Comparison of ENCODE assay signal across 8 cellular contexts in genomic region chr10:73997806-73998622, GRCh38. TPM values are rescaled to one million over a fixed set of nuclear protein-coding genes. Genes with fewer than 3 reads are reported as not detected.
A peak's percentile ranks its signal among the peaks of the same experiment; 100 is the strongest.
DNase-seq lines count a peak whose midpoint lies in the region; ATAC-seq and TF ChIP-seq lines count a peak whose summit lies in the region.

Gene VCL (plus strand): TSS chr10:73998116. CDS start chr10:73998208, 92 bp downstream.

- H3K9me3 Mint-ChIP-seq in H9 (peaks cover 0 to 3% of the 10 kb centered on the region in 2 experiments; a peak in 1 of 5 replicates), nephron progenitor cell (no peaks in the 10 kb centered on the region)
- H3K9me3 Mint-ChIP-seq in stimulated activated naive CD8-positive, alpha-beta T cell treated with anti-CD3 and anti-CD28 coated beads, Interleukin-15, amount 100 ng/mL, for 72 hours, result no peaks in the 10 kb centered on the region

- H4K91ac ChIP-seq in H9 (ENCODE audit: insufficient read length, low read depth, low read length), result no peak within 1 kb of the TSS

- DNase-seq in ELR (ENCODE audit: low read depth), result peak; percentile 98
- DNase-seq in H9, result peak; percentile 99
- DNase-seq in MG63, result peak; percentile 98
- peak; percentile 64 for DNase-seq in SHP77 treated with DMSO at 0.1 percent for 48 hours (lab: John Stamatoyannopoulos, UW)
- DNase-seq in activated effector memory CD4-positive, alpha-beta T cell treated with anti-CD3 and anti-CD28 coated beads, Interleukin-2, amount 50 U/mL, for 16 hours, result peak; percentile 98
- peak; percentile 97 for DNase-seq in fibroblast of the aortic adventitia (ENCODE audit: low read depth)
- DNase-seq in nephron progenitor cell, result peak; percentile 99
- DNase-seq in stimulated activated naive CD8-positive, alpha-beta T cell treated with anti-CD3 and anti-CD28 coated beads, Interleukin-15, amount 100 ng/mL, for 72 hours, result peak; percentile 94 to 95

- no peak within 1 kb of the TSS for H2BK5ac ChIP-seq in H9 (ENCODE audit: insufficient read length, low read length)

- no peaks in the 10 kb centered on the region for H3K9me3 ChIP-seq in H9 (ENCODE audit: control insufficient read depth, low read depth, low read length)
- H3K9me3 ChIP-seq in MG63, result no peaks in the 10 kb centered on the region

- no peak within 1 kb of the TSS; the same call in 1 of the 2 replicates for H3K4ac ChIP-seq in H9 (ENCODE audit: low read depth, low read length)

- no peak for TF ChIP-seq CTCF in H9 (conservative IDR thresholded peaks at IDR 0.05)
- no peak for TF ChIP-seq CTCF in fibroblast of the aortic adventitia (IDR thresholded peaks at IDR 0.05; ENCODE audit: insufficient read depth, low read length)
- TF ChIP-seq CTCF in nephron progenitor cell (IDR thresholded peaks at IDR 0.05), result no peak

- H3K79me1 ChIP-seq in H9 (ENCODE audit: insufficient read depth, low read depth, low read length, poor library complexity, severe bottlenecking), result no peaks in the 10 kb centered on the region

- H3K27ac ChIP-seq in H9 (ENCODE audit: insufficient read length, low read depth, low read length), result peak within 1 kb of the TSS; percentile 42

- H3K27ac Mint-ChIP-seq in H9, result peak within 1 kb of the TSS; percentile 98 to 100 (median 99)
- peak within 1 kb of the TSS; percentile 99 for H3K27ac Mint-ChIP-seq in nephron progenitor cell
- peak within 1 kb of the TSS; percentile 87 to 96 for H3K27ac Mint-ChIP-seq in stimulated activated naive CD8-positive, alpha-beta T cell treated with anti-CD3 and anti-CD28 coated beads, Interleukin-15, amount 100 ng/mL, for 72 hours

- H2AK5ac ChIP-seq in H9 (ENCODE audit: insufficient read length, low read length), result no peak within 1 kb of the TSS

- peaks cover 4% of the 10 kb centered on the region; the same call in 1 of the 2 replicates for H3K4me1 ChIP-seq in H9 (ENCODE audit: insufficient read depth, low read length)

- no peak within 1 kb of the TSS for H3T11ph ChIP-seq in H9 (ENCODE audit: low read length)

- H3K27me3 ChIP-seq in H9 (ENCODE audit: insufficient read depth, low read length) (no peaks in the 10 kb centered on the region), MG63 (no peaks in the 10 kb centered on the region)

- H2BK20ac ChIP-seq in H9 (ENCODE audit: low read depth, low read length, poor library complexity, severe bottlenecking), result no peak within 1 kb of the TSS

- H3K79me2 ChIP-seq in H9 (ENCODE audit: insufficient read depth, low read length), result peaks cover 40% of the 10 kb centered on the region

- H2BK15ac ChIP-seq in H9 (ENCODE audit: low read depth, low read length), result no peak within 1 kb of the TSS

- H3K27me3 Mint-ChIP-seq in H9 (ENCODE audit: low read depth), result no peaks in the 10 kb centered on the region; the same call in 1 of the 2 replicates
- peaks cover 9% of the 10 kb centered on the region for H3K27me3 Mint-ChIP-seq in nephron progenitor cell (ENCODE audit: low read depth, poor library complexity)
- no peaks in the 10 kb centered on the region for H3K27me3 Mint-ChIP-seq in stimulated activated naive CD8-positive, alpha-beta T cell treated with anti-CD3 and anti-CD28 coated beads, Interleukin-15, amount 100 ng/mL, for 72 hours

- H4K20me1 ChIP-seq in H9 (ENCODE audit: control insufficient read depth, insufficient read depth, insufficient read length), result peaks cover 2% of the 10 kb centered on the region

- H3K4me3 ChIP-seq in MG63 (peak within 1 kb of the TSS; percentile 96), fibroblast of the aortic adventitia (ENCODE audit: low read depth, low read length) (peak within 1 kb of the TSS; percentile 97)

- peak within 1 kb of the TSS; percentile 96 for H3K18ac ChIP-seq in H9 (ENCODE audit: insufficient read length, low read depth, low read length)

- no peak within 1 kb of the TSS for H4K5ac ChIP-seq in H9 (ENCODE audit: insufficient read length, low read depth, low read length)

- H3K4me3 Mint-ChIP-seq in H9, result peak within 1 kb of the TSS; percentile 95 to 96
- H3K4me3 Mint-ChIP-seq in nephron progenitor cell, result peak within 1 kb of the TSS; percentile 98
- H3K4me3 Mint-ChIP-seq in stimulated activated naive CD8-positive, alpha-beta T cell treated with anti-CD3 and anti-CD28 coated beads, Interleukin-15, amount 100 ng/mL, for 72 hours, result peak within 1 kb of the TSS; percentile 86 to 96

- no peak within 1 kb of the TSS for H3K56ac ChIP-seq in H9 (ENCODE audit: insufficient read length, low read depth, low read length)

- no peak within 1 kb of the TSS for H3K23ac ChIP-seq in H9 (ENCODE audit: insufficient read length, low read depth, low read length)

- H3K4me2 ChIP-seq in H9 (ENCODE audit: insufficient read depth, insufficient read length, low read length), result peak within 1 kb of the TSS; percentile 85

- H2BK120ac ChIP-seq in H9 (ENCODE audit: low read depth, low read length, poor library complexity, severe bottlenecking), result no peak within 1 kb of the TSS

- peak; percentile 99 for ATAC-seq in stimulated activated naive CD8-positive, alpha-beta T cell treated with anti-CD3 and anti-CD28 coated beads, Interleukin-15, amount 100 ng/mL, for 72 hours

- H3K36me3 Mint-ChIP-seq in H9 (ENCODE audit: insufficient read depth in 1 of 3, low read depth in 3 of 3), result peaks cover 34 to 43% (median 37%) of the 10 kb centered on the region in 3 experiments
- H3K36me3 Mint-ChIP-seq in nephron progenitor cell (ENCODE audit: low read depth), result peaks cover 19% of the 10 kb centered on the region

- peaks cover 34 to 40% of the 10 kb centered on the region in 2 experiments for H3K4me1 Mint-ChIP-seq in H9
- peaks cover 59% of the 10 kb centered on the region for H3K4me1 Mint-ChIP-seq in nephron progenitor cell
- H3K4me1 Mint-ChIP-seq in stimulated activated naive CD8-positive, alpha-beta T cell treated with anti-CD3 and anti-CD28 coated beads, Interleukin-15, amount 100 ng/mL, for 72 hours, result peaks cover 28% of the 10 kb centered on the region

- no peak within 1 kb of the TSS for H4K8ac ChIP-seq in H9 (replicated peaks; ENCODE audit: insufficient read length, low read depth, low read length)

- peaks cover 11% of the 10 kb centered on the region for H3K23me2 ChIP-seq in H9 (ENCODE audit: insufficient read length, low read depth, low read length, poor library complexity, severe bottlenecking)

- no peak within 1 kb of the TSS for H2BK12ac ChIP-seq in H9 (ENCODE audit: insufficient read length, low read depth, low read length)

- peak within 1 kb of the TSS; percentile 88 for H3K14ac ChIP-seq in H9 (ENCODE audit: insufficient read depth, low read length)

- H2AFZ ChIP-seq in H9 (ENCODE audit: low read length), result no peak within 1 kb of the TSS

- peak within 1 kb of the TSS; percentile 89 for H3K9ac ChIP-seq in H9 (ENCODE audit: extremely low read depth, insufficient read length, low read length)

- WGBS in H9 (ENCODE audit: extremely low coverage, insufficient read length, low lambda C conversion rate), result no CpG with 5 or more reads among the region's 90 CpGs

- peaks cover 37% of the 10 kb centered on the region for H3K36me3 ChIP-seq in MG63

RNA-seq across cellular contexts. Expression of gene VCL, which starts in this region (rescaled TPM):
- total RNA-seq in H9 (2021) (291 and 296 TPM in 2 replicates), fibroblast of the aortic adventitia (ENCODE audit: low replicate concordance) (148 and 176 TPM in 2 replicates)
- total RNA-seq in MG63 (2014; rRNA removed; shearing (Covaris generic); ENCODE audit: low replicate concordance), result 109 and 112 TPM in 2 replicates

Comparison
In these comparisons a context has a peak if more than half of its experiments do, and no peak if none do; other contexts are left out.
1. Peak in every context shown above with its lines: DNase-seq, ATAC-seq, H3K4me3 ChIP-seq and H3K27ac ChIP-seq.